Comparison of ENCODE assay signal across 18 cellular contexts in genomic region chr15:55884223-55884622, GRCh38.
"Had no signal": no experiment of that assay in that cellular context is flagged by ENCODE, and none has a peak within 500 bp of the region (broad histone marks: within the 10 kb centered on the region; RNA-seq: fewer than 3 reads in every experiment).

No MANE protein-coding gene starts in this region.

- DNase-seq: activated CD4-positive, alpha-beta T cell treated with anti-CD3 and anti-CD28 coated beads, Interleukin-2, amount 50 U/mL, for 1 hour; activated CD8-positive, alpha-beta memory T cell treated with anti-CD3 and anti-CD28 coated beads for 24 hours; cortex of kidney; effector CD8-positive, alpha-beta T cell; hippocampal formation; kidney; mesendoderm; natural killer cell; retina; stimulated activated naive CD8-positive, alpha-beta T cell treated with anti-CD3 and anti-CD28 coated beads, Interleukin-15, Interleukin-2, amounts not matched to agents 100 U/mL and 50 U/mL, for 24 hours; T-helper 1 cell; T1000; trophoblast cell had no signal

- H3K27ac Mint-ChIP-seq: activated T-helper 1 cell treated with anti-CD3 and anti-CD28 coated beads, Interleukin-12 subunit alpha, Interleukin-12 subunit beta, Interleukin-2, Interleukin-4 antibody, amounts not matched to agents 30 ng/mL and 10 ng/mL and 1 ng/mL, durations not matched to agents 14 hours and 24 hours and 36 hours; natural killer cell had no signal

- H3K4me2 ChIP-seq: smooth muscle cell had no signal

- FAIRE-seq: kidney had no signal

- ATAC-seq: activated CD4-positive, CD25-positive, alpha-beta regulatory T cell treated with anti-CD3 and anti-CD28 coated beads, Interleukin-2, amount 50 U/mL, for 24 hours; natural killer cell; stimulated activated naive CD8-positive, alpha-beta T cell treated with anti-CD3 and anti-CD28 coated beads, Interleukin-15, Interleukin-2, amounts not matched to agents 100 U/mL and 50 U/mL, for 24 hours had no signal

- H3K36me3 ChIP-seq: neutrophil had no signal

- H3K4me1 Mint-ChIP-seq: central memory CD8-positive, alpha-beta T cell; natural killer cell had no signal

- H3K9me3 ChIP-seq: neutrophil had no signal

- H3K27me3 Mint-ChIP-seq: central memory CD8-positive, alpha-beta T cell had no signal

- H3K4me3 Mint-ChIP-seq: activated T-helper 1 cell treated with anti-CD3 and anti-CD28 coated beads, Interleukin-12 subunit alpha, Interleukin-12 subunit beta, Interleukin-2, Interleukin-4 antibody, amounts not matched to agents 30 ng/mL and 10 ng/mL and 1 ng/mL, durations not matched to agents 14 hours and 24 hours and 36 hours; central memory CD8-positive, alpha-beta T cell; natural killer cell had no signal

- H3K27me3 ChIP-seq: neutrophil had no signal

- H3K27ac ChIP-seq: neutrophil had no signal

- H3K4me3 ChIP-seq: smooth muscle cell had no signal
